In genomic region chr2:39665811-39666488, GRCh38 we compare ENCODE assay signal across 8 cellular contexts. TPM values are rescaled to one million over a fixed set of nuclear protein-coding genes. Genes with fewer than 3 reads are reported as not detected.
DNase-seq lines count a peak whose midpoint lies in the region; ATAC-seq and TF ChIP-seq lines count a peak whose summit lies in the region.

TMEM178A (plus strand) TSS chr2:39665917; CDS start chr2:39665975, 58 bp downstream.

- peaks cover 33% of the 10 kb centered on the region for H3K27me3 Mint-ChIP-seq in GM23338 (ENCODE audit: insufficient read depth, low read depth, poor library complexity)

- H3K36me3 ChIP-seq in GM23338 (ENCODE audit: insufficient read depth) (no peaks in the 10 kb centered on the region), ascending aorta (no peaks in the 10 kb centered on the region)

- H3K4me2 ChIP-seq in GM23338: peak within 1 kb of the TSS; percentile 100

- H3K27me3 ChIP-seq in GM23338 (ENCODE audit: insufficient read depth) (peaks cover 43% of the 10 kb centered on the region), ascending aorta (no peaks in the 10 kb centered on the region)

- H3F3A ChIP-seq in GM23338 (replicated peaks; ENCODE audit: low read depth): no peaks in the 10 kb centered on the region; the same call in 1 of the 2 replicates

- intact Hi-C loops in ascending aorta (cut with DNase I): loop anchor here (5.0 kb wide), 2 partner anchors 56 to 111 kb away; partner anchors contain the start of gene THUMPD2

- ATAC-seq in GM23338: peak; percentile 64
- peak; percentile 34 for ATAC-seq in stimulated activated effector memory CD8-positive, alpha-beta T cell treated with anti-CD3 and anti-CD28 coated beads, Interleukin-12 subunit alpha, Interleukin-12 subunit beta, amount 100 ng/mL, for 72 hours

- TF ChIP-seq CTCF in GM23338 (conservative IDR thresholded peaks at IDR 0.05; ENCODE audit: low read depth in 2 of 2) (no peak), ascending aorta (IDR thresholded peaks at IDR 0.05) (no peak)

- DNase-seq in AG08396 (ENCODE audit: low spot score) (peak; percentile 49), GM23338 (ENCODE audit: low spot score) (peak; percentile 79), ascending aorta (ENCODE audit: low spot score in 2 of 2) (no peak), NCI-H1930 (lab: John Stamatoyannopoulos, UW) (no peak), HPDE6-E6E7 (ENCODE audit: extremely low spot score) (no peak), SW480 (ENCODE audit: low spot score) (no peak)
- no peak for DNase-seq in stimulated activated effector memory CD8-positive, alpha-beta T cell treated with anti-CD3 and anti-CD28 coated beads, Interleukin-12 subunit alpha, Interleukin-12 subunit beta, amount 100 ng/mL, for 72 hours (ENCODE audit: low spot score in 2 of 2)

- H3K9me3 ChIP-seq in ascending aorta (no peaks in the 10 kb centered on the region), iPS-18c (ENCODE audit: control insufficient read depth, insufficient read depth, low read length) (no peaks in the 10 kb centered on the region)

- no peaks in the 10 kb centered on the region for H4K20me1 ChIP-seq in GM23338 (replicated peaks; ENCODE audit: insufficient read depth)

- H3K27ac Mint-ChIP-seq in GM23338: no peak within 1 kb of the TSS
- no peak within 1 kb of the TSS for H3K27ac Mint-ChIP-seq in stimulated activated effector memory CD8-positive, alpha-beta T cell treated with anti-CD3 and anti-CD28 coated beads, Interleukin-12 subunit alpha, Interleukin-12 subunit beta, amount 100 ng/mL, for 72 hours

- H3K9me3 Mint-ChIP-seq in GM23338: no peaks in the 10 kb centered on the region; the same call in 1 of the 3 replicates
- no peaks in the 10 kb centered on the region for H3K9me3 Mint-ChIP-seq in stimulated activated effector memory CD8-positive, alpha-beta T cell treated with anti-CD3 and anti-CD28 coated beads, Interleukin-12 subunit alpha, Interleukin-12 subunit beta, amount 100 ng/mL, for 72 hours

- H3K4me3 Mint-ChIP-seq in GM23338: peak within 1 kb of the TSS; percentile 90
- peak within 1 kb of the TSS; percentile 57 for H3K4me3 Mint-ChIP-seq in stimulated activated effector memory CD8-positive, alpha-beta T cell treated with anti-CD3 and anti-CD28 coated beads, Interleukin-12 subunit alpha, Interleukin-12 subunit beta, amount 100 ng/mL, for 72 hours

- H3K4me1 ChIP-seq in GM23338 (ENCODE audit: insufficient read depth) (peaks cover 31% of the 10 kb centered on the region), ascending aorta (peaks cover 0 to 10% of the 10 kb centered on the region in 2 donors)

- H3K27ac ChIP-seq in GM23338 (ENCODE audit: low read depth) (no peak within 1 kb of the TSS), ascending aorta (peak within 1 kb of the TSS in 1 of 2 donors; percentile 40)

- H3K9me2 ChIP-seq in GM23338 (ENCODE audit: insufficient read depth): no peaks in the 10 kb centered on the region

- H3K4me1 Mint-ChIP-seq in GM23338: peaks cover 40% of the 10 kb centered on the region
- H3K4me1 Mint-ChIP-seq in stimulated activated effector memory CD8-positive, alpha-beta T cell treated with anti-CD3 and anti-CD28 coated beads, Interleukin-12 subunit alpha, Interleukin-12 subunit beta, amount 100 ng/mL, for 72 hours: peaks cover 12% of the 10 kb centered on the region

- peak within 1 kb of the TSS; percentile 89 for H3K4me3 ChIP-seq in GM23338
- peak within 1 kb of the TSS; percentile 86 to 92 for H3K4me3 ChIP-seq in ascending aorta
- peak within 1 kb of the TSS; percentile 76 for H3K4me3 ChIP-seq in iPS-18c (ENCODE audit: insufficient read depth, low read depth, low read length)

- H2AFZ ChIP-seq in GM23338: peak within 1 kb of the TSS; percentile 99

- H3K36me3 Mint-ChIP-seq in GM23338 (ENCODE audit: low read depth): peaks cover 2% of the 10 kb centered on the region; the same call in 1 of the 3 replicates
- H3K36me3 Mint-ChIP-seq in stimulated activated effector memory CD8-positive, alpha-beta T cell treated with anti-CD3 and anti-CD28 coated beads, Interleukin-12 subunit alpha, Interleukin-12 subunit beta, amount 100 ng/mL, for 72 hours: no peaks in the 10 kb centered on the region

- H3K79me2 ChIP-seq in GM23338 (replicated peaks; ENCODE audit: insufficient read depth): peaks cover 25% of the 10 kb centered on the region

TF ChIP-seq in GM23338, 12 proteins besides CTCF, POLR2A, EP300 and RAD21:
- 0 out of 2 replicates have a peak, but pooled peaks have one; percentile 21 for TF ChIP-seq ETS1 (IDR thresholded peaks at IDR 0.05)
- TF ChIP-seq ZNF331 (CRISPR knock-in tag; IDR thresholded peaks at IDR 0.05; ENCODE audit: low read depth): no peak

RNA-seq across cellular contexts. Expression of gene TMEM178A, which starts in this region (rescaled TPM):
- total RNA-seq in GM23338 (2014; rRNA removed; shearing (Covaris generic)): 12.3 and 17.4 TPM in 2 replicates
- polyA plus RNA-seq in GM23338 (2016; fragmentation: Nextera tagmentation; extraction: Ambion mirVana): 9.7 and 10.3 TPM in 2 replicates
- total RNA-seq in ascending aorta: 29.5 TPM

Comparison
In these comparisons a context has a peak if more than half of its experiments do, and no peak if none do; other contexts are left out.
1. DNase-seq: peak in AG08396 (single experiment) and GM23338 (single experiment); none in ascending aorta (0 of 2), stimulated activated effector memory CD8-positive, alpha-beta T cell treated with anti-CD3 and anti-CD28 coated beads, Interleukin-12 subunit alpha, Interleukin-12 subunit beta, amount 100 ng/mL, for 72 hours (0 of 2), NCI-H1930 (0 of 2), HPDE6-E6E7 (single experiment) and SW480 (single experiment).
2. Peak in every context shown above with its lines, with median percentiles within 50 percentile points of each other: H3K4me3 ChIP-seq.